ENCODE assay signal across 9 cellular contexts in genomic region chr3:71423151-71423906, GRCh38.
DNase-seq lines count a peak whose midpoint lies in the region; ATAC-seq lines count a peak whose summit lies in the region.
"Had no signal": no experiment of that assay in that cellular context is flagged by ENCODE, and none has a peak within 500 bp of the region (broad histone marks: within the 10 kb centered on the region; RNA-seq: fewer than 3 reads in every experiment).

No MANE protein-coding gene starts in this region.

- H3K9me3 Mint-ChIP-seq in stimulated activated naive CD8-positive, alpha-beta T cell treated with anti-CD3 and anti-CD28 coated beads, Interleukin-15, Interleukin-2, amounts not matched to agents 100 ng/mL and 50 ng/mL, for 24 hours = no peaks in the 10 kb centered on the region
- H3K9me3 Mint-ChIP-seq in T-cell = no peaks in the 10 kb centered on the region

- peaks cover 98% of the 10 kb centered on the region for H3K4me1 Mint-ChIP-seq in stimulated activated naive CD8-positive, alpha-beta T cell treated with anti-CD3 and anti-CD28 coated beads, Interleukin-15, Interleukin-2, amounts not matched to agents 100 ng/mL and 50 ng/mL, for 24 hours (ENCODE audit: low read depth)
- peaks cover 89 to 96% (median 92%) of the 10 kb centered on the region in 3 donors for H3K4me1 Mint-ChIP-seq in T-cell

- DNase-seq in stimulated activated naive CD8-positive, alpha-beta T cell treated with anti-CD3 and anti-CD28 coated beads, Interleukin-15, Interleukin-2, amounts not matched to agents 100 U/mL and 50 U/mL, for 24 hours = no peak
- DNase-seq in T-cell (no peak), glomerular endothelial cell (ENCODE audit: extremely low read depth, low read depth, low spot score) (peak; percentile 37), occipital lobe (lab: John Stamatoyannopoulos, UW) (no peak), mesenteric fat pad (ENCODE audit: low spot score) (no peak)
- DNase-seq: activated CD4-positive, alpha-beta T cell treated with anti-CD3 and anti-CD28 coated beads, Interleukin-2, amount 50 U/mL, for 1 hour had no signal

- ATAC-seq in stimulated activated naive CD8-positive, alpha-beta T cell treated with anti-CD3 and anti-CD28 coated beads, Interleukin-15, Interleukin-2, amounts not matched to agents 100 U/mL and 50 U/mL, for 24 hours = no peak
- ATAC-seq in T-cell (replicated peaks in 1 of 4) = no peak
- ATAC-seq in HG02610 (IDR thresholded peaks at IDR 0.05; ENCODE audit: unreplicated experiment) = no peak
- no peak for ATAC-seq in GM19035 (IDR thresholded peaks at IDR 0.05; ENCODE audit: unreplicated experiment)

- peaks cover 14% of the 10 kb centered on the region for H3K36me3 Mint-ChIP-seq in stimulated activated naive CD8-positive, alpha-beta T cell treated with anti-CD3 and anti-CD28 coated beads, Interleukin-15, Interleukin-2, amounts not matched to agents 100 ng/mL and 50 ng/mL, for 24 hours (ENCODE audit: low read depth)
- peaks cover 44% of the 10 kb centered on the region for H3K36me3 Mint-ChIP-seq in T-cell

- POLR2A ChIA-PET in T-cell (lab: Charles Lee) = interaction anchor here in 1 of 2 donors (0.6 kb wide), 1 partner anchor 10 kb away, joined by 11 read pairs; no protein-coding TSS in a partner anchor

- H3K27ac Mint-ChIP-seq in stimulated activated naive CD8-positive, alpha-beta T cell treated with anti-CD3 and anti-CD28 coated beads, Interleukin-15, Interleukin-2, amounts not matched to agents 100 ng/mL and 50 ng/mL, for 24 hours = peak overlapping the region; percentile 98
- H3K27ac Mint-ChIP-seq in T-cell = peak overlapping the region; percentile 95 to 97

- peak overlapping the region; percentile 72 for H3K4me3 Mint-ChIP-seq in stimulated activated naive CD8-positive, alpha-beta T cell treated with anti-CD3 and anti-CD28 coated beads, Interleukin-15, Interleukin-2, amounts not matched to agents 100 ng/mL and 50 ng/mL, for 24 hours
- peak overlapping the region; percentile 22 to 76 (median 44) for H3K4me3 Mint-ChIP-seq in T-cell

- CTCF ChIA-PET in T-cell (lab: Charles Lee) = interaction anchor here (0.8 to 1.4 kb wide), 2 partner anchors 9 to 11 kb away, joined by 5 to 8 read pairs; no protein-coding TSS in a partner anchor

- H3K27me3 Mint-ChIP-seq in stimulated activated naive CD8-positive, alpha-beta T cell treated with anti-CD3 and anti-CD28 coated beads, Interleukin-15, Interleukin-2, amounts not matched to agents 100 ng/mL and 50 ng/mL, for 24 hours = no peaks in the 10 kb centered on the region
- no peaks in the 10 kb centered on the region for H3K27me3 Mint-ChIP-seq in T-cell
